ENCODE assay signal across 8 cellular contexts in genomic region chr6:43476744-43477143, GRCh38. TPM values are rescaled to one million over a fixed set of nuclear protein-coding genes. Genes with fewer than 3 reads are reported as not detected.
DNase-seq lines count a peak whose midpoint lies in the region; TF ChIP-seq lines count a peak whose summit lies in the region.

No MANE protein-coding gene starts in this region.

- peak overlapping the region; percentile 97 for H3K27ac ChIP-seq in CD4-positive, alpha-beta memory T cell (ENCODE audit: low read depth, low read length)
- H3K27ac ChIP-seq in MM.1S (ENCODE audit: low read length) (no peak overlapping the region), neuronal stem cell (replicated peaks; ENCODE audit: low read length) (no peak overlapping the region)

- no peaks in the 10 kb centered on the region for H3K27me3 ChIP-seq in CD4-positive, alpha-beta memory T cell (ENCODE audit: insufficient read depth, low read length)
- no peaks in the 10 kb centered on the region for H3K27me3 ChIP-seq in MM.1S (replicated peaks; ENCODE audit: insufficient read depth, low read length)
- no peaks in the 10 kb centered on the region for H3K27me3 ChIP-seq in neuronal stem cell (ENCODE audit: control insufficient read depth in 3 of 3, insufficient read depth in 3 of 3, low read depth in 1 of 3, low read length in 3 of 3)

- H2AFZ ChIP-seq in MM.1S (ENCODE audit: low read length) (peak overlapping the region; percentile 95), neuronal stem cell (ENCODE audit: low read length) (peak overlapping the region; percentile 94)

- H2BK12ac ChIP-seq in neuronal stem cell (ENCODE audit: low read length), result no peak overlapping the region

- no peak overlapping the region for H4K8ac ChIP-seq in neuronal stem cell (ENCODE audit: low read depth, low read length)

- H3K4me1 Mint-ChIP-seq in CD4-positive, alpha-beta memory T cell, result peaks cover 33 to 40% (median 36%) of the 10 kb centered on the region in 4 donors
- H3K4me1 Mint-ChIP-seq in dendritic cell treated with granulocyte-macrophage colony-stimulating factor and Interleukin-4, amounts not matched to agents 40 ng/mL and 50 ng/mL, for 4 days (ENCODE audit: low read depth), result peaks cover 35% of the 10 kb centered on the region

- H3K9me3 Mint-ChIP-seq in CD4-positive, alpha-beta memory T cell, result no peaks in the 10 kb centered on the region
- H3K9me3 Mint-ChIP-seq in dendritic cell treated with granulocyte-macrophage colony-stimulating factor and Interleukin-4, amounts not matched to agents 40 ng/mL and 50 ng/mL, for 4 days, result no peaks in the 10 kb centered on the region

- no peaks in the 10 kb centered on the region for H3K36me3 ChIP-seq in CD4-positive, alpha-beta memory T cell (ENCODE audit: insufficient read depth, low read length)
- H3K36me3 ChIP-seq in MM.1S (replicated peaks; ENCODE audit: insufficient read depth, low read length) (no peaks in the 10 kb centered on the region), neuronal stem cell (replicated peaks in 1 of 2; ENCODE audit: control insufficient read depth in 2 of 2, insufficient read depth in 2 of 2, low read length in 2 of 2) (peaks cover 0 to 8% of the 10 kb centered on the region in 2 donors)

- TF ChIP-seq CTCF in MM.1S (IDR thresholded peaks at IDR 0.05; ENCODE audit: low read length), result no peak

- CTCF ChIA-PET in CD4-positive, alpha-beta memory T cell (lab: Charles Lee; ENCODE audit: partially characterized antibody), result interaction anchor here (0.7 to 1.8 kb wide), 6 partner anchors 9 to 33 kb away, joined by 3 to 11 read pairs (median 3); partner anchors contain the start of gene LRRC73

- no peak overlapping the region for H2BK120ac ChIP-seq in neuronal stem cell (ENCODE audit: low read depth, low read length)

- peak overlapping the region; percentile 85; the same call in 1 of the 2 replicates for H3K9ac ChIP-seq in MM.1S (ENCODE audit: low read length)
- H3K9ac ChIP-seq in neuronal stem cell (ENCODE audit: low read depth, low read length, poor library complexity), result no peak overlapping the region

- H3K4ac ChIP-seq in neuronal stem cell (ENCODE audit: low read length), result no peak overlapping the region

- H3K9me3 ChIP-seq in CD4-positive, alpha-beta memory T cell (ENCODE audit: control insufficient read depth in 1 of 2, low read length in 2 of 2), result no peaks in the 10 kb centered on the region
- H3K9me3 ChIP-seq in MM.1S (replicated peaks; ENCODE audit: insufficient read depth, low read length), result no peaks in the 10 kb centered on the region
- H3K9me3 ChIP-seq in neuronal stem cell (replicated peaks in 1 of 2; ENCODE audit: control insufficient read depth in 2 of 2, insufficient read depth in 1 of 2, low read depth in 1 of 2, low read length in 2 of 2), result no peaks in the 10 kb centered on the region

- POLR2A ChIA-PET in CD4-positive, alpha-beta memory T cell (lab: Charles Lee; ENCODE audit: partially characterized antibody), result interaction anchor here (0.6 to 3.5 kb wide), 10 partner anchors 15 to 815 kb away, joined by 3 to 33 read pairs (median 6); partner anchors contain the start of genes ABCC10, DLK2, MRPS18A and ZNF318

- H3K4me1 ChIP-seq in CD4-positive, alpha-beta memory T cell (ENCODE audit: insufficient read depth, low read length), result peaks cover 28% of the 10 kb centered on the region
- peaks cover 7% of the 10 kb centered on the region for H3K4me1 ChIP-seq in MM.1S (ENCODE audit: low read length)
- peaks cover 9 to 10% of the 10 kb centered on the region in 2 donors for H3K4me1 ChIP-seq in neuronal stem cell (ENCODE audit: control insufficient read depth in 2 of 2, insufficient read depth in 1 of 2, low read depth in 1 of 2, low read length in 2 of 2)

- H3K27ac Mint-ChIP-seq in CD4-positive, alpha-beta memory T cell, result peak overlapping the region; percentile 89 to 99 (median 97)
- H3K27ac Mint-ChIP-seq in dendritic cell treated with granulocyte-macrophage colony-stimulating factor and Interleukin-4, amounts not matched to agents 40 ng/mL and 50 ng/mL, for 4 days, result peak overlapping the region; percentile 100

- H2BK5ac ChIP-seq in neuronal stem cell (ENCODE audit: low read length), result no peak overlapping the region

- H3K18ac ChIP-seq in neuronal stem cell (ENCODE audit: low read length), result no peak overlapping the region

- H3K23ac ChIP-seq in neuronal stem cell (ENCODE audit: low read depth, low read length, poor library complexity), result no peak overlapping the region

- no peak overlapping the region for H3K14ac ChIP-seq in neuronal stem cell (ENCODE audit: low read length)

- no peaks in the 10 kb centered on the region for H3K9me2 ChIP-seq in MM.1S (replicated peaks; ENCODE audit: insufficient read depth, low read length)

- H3K79me2 ChIP-seq in MM.1S (ENCODE audit: low read length), result peaks cover 40% of the 10 kb centered on the region

- peak overlapping the region; percentile 85 to 97 (median 92) for H3K4me3 Mint-ChIP-seq in CD4-positive, alpha-beta memory T cell
- no peak overlapping the region for H3K4me3 Mint-ChIP-seq in dendritic cell treated with granulocyte-macrophage colony-stimulating factor and Interleukin-4, amounts not matched to agents 40 ng/mL and 50 ng/mL, for 4 days

- H4K20me1 ChIP-seq in MM.1S (ENCODE audit: insufficient read depth, low read length), result no peaks in the 10 kb centered on the region

- no peak overlapping the region for H4K91ac ChIP-seq in neuronal stem cell (ENCODE audit: low read depth, low read length, poor library complexity)

- peak in 2 of 5 donors; percentile 16 to 23 for DNase-seq in CD4-positive, alpha-beta memory T cell
- peak; percentile 36 for DNase-seq in MM.1S
- no peak for DNase-seq in neuronal stem cell (ENCODE audit: low spot score)
- no peak for DNase-seq in NCI-H82 treated with DMSO at 0.1 percent for 48 hours (lab: John Stamatoyannopoulos, UW; ENCODE audit: unreplicated experiment)
- no peak for DNase-seq in COR-L47 (lab: John Stamatoyannopoulos, UW)
- DNase-seq in posterior cingulate gyrus, result no peak
- DNase-seq in NOMO-1 treated with DMSO at 0.1 percent for 48 hours (lab: John Stamatoyannopoulos, UW; ENCODE audit: unreplicated experiment), result no peak

- H3K36me3 Mint-ChIP-seq in CD4-positive, alpha-beta memory T cell, result peaks cover 0 to 13% of the 10 kb centered on the region in 2 donors
- peaks cover 10% of the 10 kb centered on the region for H3K36me3 Mint-ChIP-seq in dendritic cell treated with granulocyte-macrophage colony-stimulating factor and Interleukin-4, amounts not matched to agents 40 ng/mL and 50 ng/mL, for 4 days (ENCODE audit: low read depth)

- intact Hi-C loops in CD4-positive, alpha-beta memory T cell (cut with micrococcal nuclease), result loop anchor here (1.0 kb wide), 4 partner anchors 21 to 107 kb away; partner anchors contain the start of genes DLK2, POLR1C and ZNF318
- intact Hi-C loops in dendritic cell treated with granulocyte-macrophage colony-stimulating factor and Interleukin-4, amounts not matched to agents 40 ng/mL and 50 ng/mL, for 4 days (cut with micrococcal nuclease), result no loop called here
- intact Hi-C loops in posterior cingulate gyrus (cut with DNase I), result loop anchor here (1.0 kb wide), 1 partner anchor 36 kb away; no protein-coding TSS in a partner anchor

- no peaks in the 10 kb centered on the region for H3K27me3 Mint-ChIP-seq in CD4-positive, alpha-beta memory T cell
- H3K27me3 Mint-ChIP-seq in dendritic cell treated with granulocyte-macrophage colony-stimulating factor and Interleukin-4, amounts not matched to agents 40 ng/mL and 50 ng/mL, for 4 days, result no peaks in the 10 kb centered on the region

- no peak overlapping the region for H2AK5ac ChIP-seq in neuronal stem cell (ENCODE audit: low read depth, low read length)

- H3K4me2 ChIP-seq in MM.1S (ENCODE audit: low read depth, low read length) (peak overlapping the region; percentile 98), neuronal stem cell (ENCODE audit: insufficient read depth, low read length, poor library complexity, severe bottlenecking) (peak overlapping the region; percentile 41)

- no CpG with 5 or more reads among the region's 2 CpGs for WGBS in neuronal stem cell (ENCODE audit: extremely low coverage in 2 of 2, insufficient read length in 2 of 2, insufficient replicate concordance in 1 of 2), 2 donors

- peak overlapping the region; percentile 31 to 69 for H3K4me3 ChIP-seq in CD4-positive, alpha-beta memory T cell (ENCODE audit: low read length in 2 of 2)
- H3K4me3 ChIP-seq in MM.1S (ENCODE audit: low read length) (peak overlapping the region; percentile 79), neuronal stem cell (ENCODE audit: low read length in 2 of 2) (peak overlapping the region in 1 of 2 donors; percentile 63)

- H3F3A ChIP-seq in MM.1S (ENCODE audit: insufficient read depth, low read length), result no peaks in the 10 kb centered on the region

- H3K79me1 ChIP-seq in neuronal stem cell (ENCODE audit: low read depth, low read length), result peaks cover 4% of the 10 kb centered on the region

- no peak overlapping the region for H2BK15ac ChIP-seq in neuronal stem cell (ENCODE audit: low read length)

RNA-seq across cellular contexts. Expression of gene TJAP1, which starts 0.6 kb away (rescaled TPM):
- total RNA-seq in CD4-positive, alpha-beta memory T cell, result 10 to 100 TPM; 52.0 to 54.4 TPM
- polyA plus RNA-seq in CD4-positive, alpha-beta memory T cell, result 10 to 100 TPM in 1 of 2 donors, 1 to 10 TPM in 1; 7.3 to 12.1 TPM
- polyA plus RNA-seq in neuronal stem cell (2013, experiment 1 of 2), result 30.3 TPM
- 28.9 TPM for polyA plus RNA-seq in neuronal stem cell (2013, experiment 2 of 2)

RNA-seq across cellular contexts. Expression of gene DLK2, which starts 21.4 kb away (rescaled TPM):
- total RNA-seq in CD4-positive, alpha-beta memory T cell, result under 1 TPM; 0.33 to 0.49 TPM
- 1 to 10 TPM; 1.2 to 1.4 TPM for polyA plus RNA-seq in CD4-positive, alpha-beta memory T cell
- polyA plus RNA-seq in neuronal stem cell (2013, experiment 1 of 2), result 1.5 TPM
- polyA plus RNA-seq in neuronal stem cell (2013, experiment 2 of 2), result 1.8 TPM

RNA-seq across cellular contexts. Expression of gene LRRC73, which starts 33.4 kb away (rescaled TPM):
- under 1 TPM; 0.55 to 0.67 TPM for total RNA-seq in CD4-positive, alpha-beta memory T cell
- not detected for polyA plus RNA-seq in CD4-positive, alpha-beta memory T cell
- polyA plus RNA-seq in neuronal stem cell (2013, experiment 1 of 2), result 0.92 TPM
- 0.98 TPM for polyA plus RNA-seq in neuronal stem cell (2013, experiment 2 of 2)

RNA-seq across cellular contexts. Expression of gene YIPF3, which starts 40.0 kb away (rescaled TPM):
- total RNA-seq in CD4-positive, alpha-beta memory T cell, result 10 to 100 TPM; 74.8 to 82.9 TPM
- 10 to 100 TPM; 82.2 to 94.7 TPM for polyA plus RNA-seq in CD4-positive, alpha-beta memory T cell
- polyA plus RNA-seq in neuronal stem cell (2013, experiment 1 of 2), result 77.3 TPM
- polyA plus RNA-seq in neuronal stem cell (2013, experiment 2 of 2), result 75.2 TPM

RNA-seq across cellular contexts. Expression of gene POLR1C, which starts 40.1 kb away (rescaled TPM):
- total RNA-seq in CD4-positive, alpha-beta memory T cell, result 10 to 100 TPM; 42.5 to 47.7 TPM
- 10 to 100 TPM; 14.4 to 21.9 TPM for polyA plus RNA-seq in CD4-positive, alpha-beta memory T cell
- 23.4 TPM for polyA plus RNA-seq in neuronal stem cell (2013, experiment 1 of 2)
- 22.0 TPM for polyA plus RNA-seq in neuronal stem cell (2013, experiment 2 of 2)
